In genomic region chr11:121699801-121700200, GRCh38 we compare ENCODE assay signal across 25 cellular contexts.
"Had no signal": no experiment of that assay in that cellular context is flagged by ENCODE, and none has a peak within 500 bp of the region (broad histone marks: within the 10 kb centered on the region; RNA-seq: fewer than 3 reads in every experiment).

No MANE protein-coding gene starts in this region.

- DNase-seq: activated CD4-positive, alpha-beta memory T cell treated with anti-CD3 and anti-CD28 coated beads, Interleukin-2, amount 10 ng/mL, durations not matched to agents 7 days and 5 days; activated CD4-positive, alpha-beta T cell treated with anti-CD3 and anti-CD28 coated beads for 36 hours; activated CD4-positive, alpha-beta T cell treated with anti-CD3 and anti-CD28 coated beads, Interleukin-2, amount 50 U/mL, for 1 hour; activated gamma-delta T cell; activated naive CD4-positive, alpha-beta T cell treated with anti-CD3 and anti-CD28 coated beads for 36 hours; activated T-cell treated with anti-CD3 and anti-CD28 coated beads for 4 hours; activated T-cell treated with anti-CD3 and anti-CD28 coated beads, Interleukin-2, amount 50 U/mL, for 48 hours; KG1; NCI-H1092; NCI-H1417; NCI-H1694; NCI-H2029; NCI-H2107; NCI-H510A treated with DMSO at 0.1 percent for 48 hours; NCI-H69; NK-92 treated with Interleukin-12 subunit alpha and Interleukin-12 subunit beta, amount 100 ng/mL, for 24 hours; OCI-M1; RPMI8226; T-helper 1 cell had no signal

- H3K4me1 Mint-ChIP-seq: activated CD4-positive, alpha-beta memory T cell treated with anti-CD3 and anti-CD28 coated beads, Interleukin-2, amount 10 ng/mL, durations not matched to agents 7 days and 5 days; activated CD4-positive, alpha-beta T cell treated with anti-CD3 and anti-CD28 coated beads for 36 hours; activated T-helper 17 cell treated with anti-CD3 and anti-CD28 coated beads, Interleukin-2, amount 50 U/mL, for 72 hours had no signal

- H3K36me3 Mint-ChIP-seq: activated naive CD8-positive, alpha-beta T cell had no signal

- H3K27ac Mint-ChIP-seq: activated CD4-positive, alpha-beta memory T cell treated with anti-CD3 and anti-CD28 coated beads, Interleukin-2, amount 10 ng/mL, durations not matched to agents 7 days and 5 days; activated CD4-positive, alpha-beta T cell treated with anti-CD3 and anti-CD28 coated beads for 36 hours; activated naive CD4-positive, alpha-beta T cell treated with anti-CD3 and anti-CD28 coated beads for 36 hours; activated naive CD8-positive, alpha-beta T cell; activated T-helper 17 cell treated with anti-CD3 and anti-CD28 coated beads, Interleukin-2, amount 50 U/mL, for 72 hours had no signal

- H3K4me3 Mint-ChIP-seq: activated CD4-positive, alpha-beta memory T cell treated with anti-CD3 and anti-CD28 coated beads, Interleukin-2, amount 10 ng/mL, durations not matched to agents 7 days and 5 days; activated CD4-positive, alpha-beta T cell treated with anti-CD3 and anti-CD28 coated beads for 36 hours; activated naive CD4-positive, alpha-beta T cell treated with anti-CD3 and anti-CD28 coated beads for 36 hours; activated naive CD8-positive, alpha-beta T cell; activated T-helper 17 cell treated with anti-CD3 and anti-CD28 coated beads, Interleukin-2, amount 50 U/mL, for 72 hours had no signal

- H3K27me3 Mint-ChIP-seq: activated T-helper 17 cell treated with anti-CD3 and anti-CD28 coated beads, Interleukin-2, amount 50 U/mL, for 72 hours had no signal

- H3K9me3 Mint-ChIP-seq: activated CD4-positive, alpha-beta memory T cell treated with anti-CD3 and anti-CD28 coated beads, Interleukin-2, amount 10 ng/mL, durations not matched to agents 7 days and 5 days; activated naive CD4-positive, alpha-beta T cell treated with anti-CD3 and anti-CD28 coated beads for 36 hours; activated T-helper 17 cell treated with anti-CD3 and anti-CD28 coated beads, Interleukin-2, amount 50 U/mL, for 72 hours had no signal

- H3K27ac ChIP-seq: SK-N-MC, VCaP had no signal

- H3K4me3 ChIP-seq: SK-N-MC had no signal

- ATAC-seq: activated CD4-positive, alpha-beta T cell treated with anti-CD3 and anti-CD28 coated beads for 36 hours; activated T-helper 17 cell treated with anti-CD3 and anti-CD28 coated beads, Interleukin-2, amount 50 U/mL, for 72 hours; Panc1; Right ventricle myocardium inferior had no signal
